17 cellular contexts compared by ENCODE assay signal in the genomic region with DNA sequence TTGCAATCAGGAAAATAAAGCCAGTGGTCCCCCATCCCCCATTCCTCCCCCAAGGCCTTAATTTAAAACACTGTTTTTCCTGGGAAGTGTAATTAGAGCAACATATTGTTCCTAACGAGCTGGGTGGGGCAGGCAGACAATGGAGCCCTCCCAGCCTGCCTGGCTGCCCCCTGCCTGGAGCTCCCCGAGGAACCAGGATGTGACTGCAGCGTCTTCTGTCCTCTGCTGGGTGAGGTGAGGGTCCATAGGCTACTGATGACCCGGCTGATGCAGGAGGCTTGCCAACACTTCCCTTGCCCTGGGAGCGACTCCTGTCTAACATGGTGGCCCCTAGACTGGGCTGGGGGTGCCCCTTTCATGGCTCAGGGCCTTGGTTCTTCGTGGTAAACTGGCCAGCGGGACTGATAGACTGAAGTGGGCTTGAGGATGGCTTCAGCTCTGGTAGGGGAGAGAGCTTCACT.
DNase-seq lines count a peak whose midpoint lies in the region; ATAC-seq and TF ChIP-seq lines count a peak whose summit lies in the region.
"Had no signal": no experiment of that assay in that cellular context is flagged by ENCODE, and none has a peak within 500 bp of the region (broad histone marks: within the 10 kb centered on the region; RNA-seq: fewer than 3 reads in every experiment).

No MANE protein-coding gene starts in this region.

- H3K9me3 ChIP-seq in upper lobe of left lung, result no peaks in the 10 kb centered on the region

- TF ChIP-seq EP300 in upper lobe of left lung (IDR thresholded peaks at IDR 0.05), result no peak

- H3K4me3 Mint-ChIP-seq in activated CD8-positive, alpha-beta memory T cell treated with anti-CD3 and anti-CD28 coated beads, Interleukin-2, amount 10 ng/mL, durations not matched to agents 7 days and 5 days, result no peak overlapping the region
- H3K4me3 Mint-ChIP-seq in stimulated activated effector memory CD8-positive, alpha-beta T cell treated with anti-CD3 and anti-CD28 coated beads, Interleukin-12 subunit alpha, Interleukin-12 subunit beta, amount 100 ng/mL, for 72 hours, result no peak overlapping the region
- H3K4me3 Mint-ChIP-seq: activated CD8-positive, alpha-beta T cell treated with anti-CD3 and anti-CD28 coated beads for 36 hours; brain; CD8-positive, alpha-beta T cell had no signal

- TF ChIP-seq CTCF in coronary artery (IDR thresholded peaks at IDR 0.05) (no peak), upper lobe of left lung (IDR thresholded peaks at IDR 0.05) (no peak), brain microvascular endothelial cell (IDR thresholded peaks at IDR 0.05; ENCODE audit: low read depth, low read length, missing control alignments) (no peak)

- no peak for TF ChIP-seq POLR2A in upper lobe of left lung (IDR thresholded peaks at IDR 0.05)

- no peaks in the 10 kb centered on the region for H3K27me3 Mint-ChIP-seq in activated CD8-positive, alpha-beta memory T cell treated with anti-CD3 and anti-CD28 coated beads, Interleukin-2, amount 10 ng/mL, durations not matched to agents 7 days and 5 days

- no peak overlapping the region for H3K4me3 ChIP-seq in coronary artery
- H3K4me3 ChIP-seq in upper lobe of left lung, result no peak overlapping the region
- H3K4me3 ChIP-seq in brain microvascular endothelial cell (ENCODE audit: low read depth, low read length), result no peak overlapping the region
- H3K4me3 ChIP-seq: K562 had no signal

- peaks cover 33% of the 10 kb centered on the region for H3K4me1 Mint-ChIP-seq in activated CD8-positive, alpha-beta memory T cell treated with anti-CD3 and anti-CD28 coated beads, Interleukin-2, amount 10 ng/mL, durations not matched to agents 7 days and 5 days
- peaks cover 24% of the 10 kb centered on the region for H3K4me1 Mint-ChIP-seq in stimulated activated effector memory CD8-positive, alpha-beta T cell treated with anti-CD3 and anti-CD28 coated beads, Interleukin-12 subunit alpha, Interleukin-12 subunit beta, amount 100 ng/mL, for 72 hours

- H3K4me1 ChIP-seq in upper lobe of left lung, result peaks cover 14 to 37% (median 31%) of the 10 kb centered on the region in 4 donors

- no peak overlapping the region for H3K27ac Mint-ChIP-seq in activated CD8-positive, alpha-beta memory T cell treated with anti-CD3 and anti-CD28 coated beads, Interleukin-2, amount 10 ng/mL, durations not matched to agents 7 days and 5 days
- no peak overlapping the region for H3K27ac Mint-ChIP-seq in stimulated activated effector memory CD8-positive, alpha-beta T cell treated with anti-CD3 and anti-CD28 coated beads, Interleukin-12 subunit alpha, Interleukin-12 subunit beta, amount 100 ng/mL, for 72 hours
- H3K27ac Mint-ChIP-seq: activated CD8-positive, alpha-beta T cell treated with anti-CD3 and anti-CD28 coated beads for 36 hours; CD8-positive, alpha-beta T cell had no signal

- H3K9me3 Mint-ChIP-seq in activated CD8-positive, alpha-beta memory T cell treated with anti-CD3 and anti-CD28 coated beads, Interleukin-2, amount 10 ng/mL, durations not matched to agents 7 days and 5 days (ENCODE audit: low read depth), result no peaks in the 10 kb centered on the region
- H3K9me3 Mint-ChIP-seq in stimulated activated effector memory CD8-positive, alpha-beta T cell treated with anti-CD3 and anti-CD28 coated beads, Interleukin-12 subunit alpha, Interleukin-12 subunit beta, amount 100 ng/mL, for 72 hours, result no peaks in the 10 kb centered on the region
- H3K9me3 Mint-ChIP-seq: activated CD8-positive, alpha-beta T cell treated with anti-CD3 and anti-CD28 coated beads for 36 hours; CD8-positive, alpha-beta T cell had no signal

- DNase-seq in activated CD8-positive, alpha-beta memory T cell treated with anti-CD3 and anti-CD28 coated beads, Interleukin-2, amount 50 U/mL, for 4 hours, result peak; percentile 2
- no peak for DNase-seq in activated CD8-positive, alpha-beta memory T cell treated with anti-CD3 and anti-CD28 coated beads, Interleukin-2, amount 10 ng/mL, durations not matched to agents 7 days and 5 days
- DNase-seq in coronary artery (ENCODE audit: low spot score), result peak; percentile 64
- peak; percentile 41 for DNase-seq in left lobe of liver (ENCODE audit: low spot score)
- peak in 1 of 2 donors; percentile 28 for DNase-seq in upper lobe of left lung
- no peak for DNase-seq in brain microvascular endothelial cell
- no peak for DNase-seq in stimulated activated effector memory CD8-positive, alpha-beta T cell treated with anti-CD3 and anti-CD28 coated beads, Interleukin-12 subunit alpha, Interleukin-12 subunit beta, amount 100 ng/mL, for 72 hours (ENCODE audit: low spot score in 2 of 2)
- DNase-seq in Kasumi-1 (lab: John Stamatoyannopoulos, UW), result no peak
- DNase-seq: activated CD8-positive, alpha-beta T cell treated with anti-CD3 and anti-CD28 coated beads for 36 hours; effector CD8-positive, alpha-beta T cell; NCI-H1417 treated with DMSO at 0.1 percent for 48 hours; NCI-H226; small intestine; stimulated activated naive CD4-positive, alpha-beta T cell treated with Interleukin-2 at 50 U/mL for 16 hours had no signal

- H3K27ac ChIP-seq in coronary artery (no peak overlapping the region), upper lobe of left lung (peak overlapping the region; percentile 32 to 75 (median 50)), brain microvascular endothelial cell (no peak overlapping the region)

- H3K36me3 ChIP-seq in upper lobe of left lung, result peaks cover 0 to 7% (median 0%) of the 10 kb centered on the region in 4 donors
- H3K36me3 ChIP-seq in brain microvascular endothelial cell (replicated peaks), result no peaks in the 10 kb centered on the region

- WGBS in upper lobe of left lung, 2 donors, result 55 to 66% methylated on average over 7 of the region's 7 CpGs

- no peak for ATAC-seq in activated CD8-positive, alpha-beta memory T cell treated with anti-CD3 and anti-CD28 coated beads, Interleukin-2, amount 10 ng/mL, durations not matched to agents 7 days and 5 days
- no peak for ATAC-seq in left lobe of liver
- ATAC-seq in upper lobe of left lung (ENCODE audit: low FRiP score in 2 of 2), result no peak
- ATAC-seq in stimulated activated effector memory CD8-positive, alpha-beta T cell treated with anti-CD3 and anti-CD28 coated beads, Interleukin-12 subunit alpha, Interleukin-12 subunit beta, amount 100 ng/mL, for 72 hours, result no peak
- ATAC-seq: activated CD8-positive, alpha-beta T cell treated with anti-CD3 and anti-CD28 coated beads for 36 hours; CD8-positive, alpha-beta T cell had no signal

- in situ Hi-C loops in brain microvascular endothelial cell (cut with HindIII; ENCODE audit: low pct_ligation_motif_present, low sequenced_read_pairs), result no loop called here

- H3K27me3 ChIP-seq in upper lobe of left lung (no peaks in the 10 kb centered on the region), brain microvascular endothelial cell (replicated peaks) (no peaks in the 10 kb centered on the region)

- CTCF ChIA-PET in activated CD8-positive, alpha-beta memory T cell treated with anti-CD3 and anti-CD28 coated beads, Interleukin-2, amount 10 ng/mL, durations not matched to agents 7 days and 5 days (lab: Charles Lee), result no interaction called here

- H3K36me3 Mint-ChIP-seq in activated CD8-positive, alpha-beta memory T cell treated with anti-CD3 and anti-CD28 coated beads, Interleukin-2, amount 10 ng/mL, durations not matched to agents 7 days and 5 days, result no peaks in the 10 kb centered on the region
- no peaks in the 10 kb centered on the region for H3K36me3 Mint-ChIP-seq in stimulated activated effector memory CD8-positive, alpha-beta T cell treated with anti-CD3 and anti-CD28 coated beads, Interleukin-12 subunit alpha, Interleukin-12 subunit beta, amount 100 ng/mL, for 72 hours
- H3K36me3 Mint-ChIP-seq: brain; CD8-positive, alpha-beta T cell had no signal

Comparison
In these comparisons a context has a peak if more than half of its experiments do, and no peak if none do; other contexts are left out.
1. DNase-seq: peak in activated CD8-positive, alpha-beta memory T cell treated with anti-CD3 and anti-CD28 coated beads, Interleukin-2, amount 50 U/mL, for 4 hours (single experiment), coronary artery (single experiment) and left lobe of liver (single experiment); none in activated CD8-positive, alpha-beta memory T cell treated with anti-CD3 and anti-CD28 coated beads, Interleukin-2, amount 10 ng/mL, durations not matched to agents 7 days and 5 days (single experiment), brain microvascular endothelial cell (single experiment), stimulated activated effector memory CD8-positive, alpha-beta T cell treated with anti-CD3 and anti-CD28 coated beads, Interleukin-12 subunit alpha, Interleukin-12 subunit beta, amount 100 ng/mL, for 72 hours (0 of 2) and Kasumi-1 (0 of 2).
2. H3K27ac ChIP-seq: peak in upper lobe of left lung (4 of 4); none in coronary artery (0 of 2) and brain microvascular endothelial cell (single experiment).